Comparison of ENCODE assay signal across 8 cellular contexts in the genomic region with DNA sequence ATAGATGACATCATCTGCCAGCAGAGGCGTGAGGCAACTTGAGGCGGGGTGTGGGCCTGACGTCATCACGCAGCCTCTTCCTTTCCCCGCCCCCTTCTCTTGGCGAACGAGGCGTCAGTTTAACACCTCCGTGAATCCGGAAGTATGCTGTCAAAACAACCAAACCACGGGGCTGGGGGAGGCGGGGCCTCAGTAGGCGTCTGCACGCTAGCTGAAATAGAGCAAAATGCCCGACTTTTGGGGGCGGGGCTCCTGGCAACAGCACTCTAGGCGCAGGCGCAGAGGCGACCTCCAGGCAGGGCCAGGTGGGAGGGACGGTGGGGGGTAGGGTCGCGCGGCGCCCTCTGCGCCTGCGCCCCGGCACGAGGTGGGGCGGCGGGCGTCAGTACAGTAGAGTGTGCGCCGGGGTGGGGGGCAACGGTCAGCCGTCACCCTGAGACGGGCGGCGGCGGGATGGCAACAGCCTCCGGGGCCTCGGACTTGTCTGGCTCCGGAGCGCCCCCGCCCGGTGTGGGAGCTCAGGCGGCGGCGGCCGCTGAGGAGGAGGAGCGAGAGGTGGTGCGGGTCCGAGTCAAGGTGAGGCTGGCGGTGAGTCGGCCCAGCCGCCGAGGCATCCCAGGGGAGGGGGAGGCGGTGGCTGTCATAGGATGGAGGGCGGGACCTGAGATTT. TPM values are rescaled to one million over a fixed set of nuclear protein-coding genes. Genes with fewer than 3 reads are reported as not detected.
A peak's percentile ranks its signal among the peaks of the same experiment; 100 is the strongest.
DNase-seq lines count a peak whose midpoint lies in the region; ATAC-seq and TF ChIP-seq lines count a peak whose summit lies in the region.

A gene with protein sequence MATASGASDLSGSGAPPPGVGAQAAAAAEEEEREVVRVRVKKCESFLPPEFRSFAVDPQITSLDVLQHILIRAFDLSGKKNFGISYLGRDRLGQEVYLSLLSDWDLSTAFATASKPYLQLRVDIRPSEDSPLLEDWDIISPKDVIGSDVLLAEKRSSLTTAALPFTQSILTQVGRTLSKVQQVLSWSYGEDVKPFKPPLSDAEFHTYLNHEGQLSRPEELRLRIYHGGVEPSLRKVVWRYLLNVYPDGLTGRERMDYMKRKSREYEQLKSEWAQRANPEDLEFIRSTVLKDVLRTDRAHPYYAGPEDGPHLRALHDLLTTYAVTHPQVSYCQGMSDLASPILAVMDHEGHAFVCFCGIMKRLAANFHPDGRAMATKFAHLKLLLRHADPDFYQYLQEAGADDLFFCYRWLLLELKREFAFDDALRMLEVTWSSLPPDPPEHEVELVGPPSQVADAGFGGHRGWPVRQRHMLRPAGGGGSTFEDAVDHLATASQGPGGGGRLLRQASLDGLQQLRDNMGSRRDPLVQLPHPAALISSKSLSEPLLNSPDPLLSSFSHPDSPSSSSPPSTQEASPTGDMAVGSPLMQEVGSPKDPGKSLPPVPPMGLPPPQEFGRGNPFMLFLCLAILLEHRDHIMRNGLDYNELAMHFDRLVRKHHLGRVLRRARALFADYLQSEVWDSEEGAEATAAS (plus strand): TSS at position 370 of the 670 bp plus-strand sequence. CDS start 84 bp downstream, at position 454.

- H3K36me3 ChIP-seq in heart right ventricle (peaks cover 0 to 22% (median 0%) of the 10 kb centered on the region in 9 donors), upper lobe of right lung (peaks cover 1% of the 10 kb centered on the region)

- WGBS in heart right ventricle, 2 donors, result 0 to 1% methylated on average over 25 to 57 of the region's 58 CpGs

- H3K9me3 ChIP-seq in heart right ventricle (no peaks in the 10 kb centered on the region), upper lobe of right lung (no peaks in the 10 kb centered on the region)

- peaks cover 0 to 13% (median 6%) of the 10 kb centered on the region in 9 donors for H3K4me1 ChIP-seq in heart right ventricle
- peaks cover 7% of the 10 kb centered on the region for H3K4me1 ChIP-seq in upper lobe of right lung

- TF ChIP-seq CTCF in GM12875 (IDR thresholded peaks at IDR 0.05; ENCODE audit: borderline replicate concordance, insufficient read depth, low read depth, low read length) (peak; percentile 39), heart right ventricle (IDR thresholded peaks at IDR 0.05) (peak in 8 of 9 donors; percentile 15 to 65 (median 46)), upper lobe of right lung (IDR thresholded peaks at IDR 0.05) (peak; percentile 41)

- H3K27me3 ChIP-seq in heart right ventricle (no peaks in the 10 kb centered on the region), upper lobe of right lung (no peaks in the 10 kb centered on the region)

- DNase-seq in NCI-H146 (lab: John Stamatoyannopoulos, UW) (peak; percentile 99), amniotic stem cell (lab: John Stamatoyannopoulos, UW) (peak; percentile 75), heart right ventricle (peak; percentile 94 to 96), posterior vena cava (ENCODE audit: low spot score) (peak; percentile 99), upper lobe of right lung (peak; percentile 98)

- H3K4me3 ChIP-seq in GM12875 (ENCODE audit: low read depth, low read length) (peak within 1 kb of the TSS; percentile 63), heart right ventricle (peak within 1 kb of the TSS; percentile 35 to 79 (median 72)), upper lobe of right lung (peak within 1 kb of the TSS; percentile 66)

- ATAC-seq in HG02840 (IDR thresholded peaks at IDR 0.05; ENCODE audit: low FRiP score, unreplicated experiment), result peak; percentile 76
- ATAC-seq in heart right ventricle, result peak; percentile 92 to 97 (median 95)
- ATAC-seq in upper lobe of right lung, result peak; percentile 96

- H3K27ac ChIP-seq in heart right ventricle (peak within 1 kb of the TSS; percentile 73 to 94 (median 88)), upper lobe of right lung (peak within 1 kb of the TSS; percentile 87)

- intact Hi-C loops in T-helper 1 cell treated with Interleukin-12 subunit alpha and Interleukin-12 subunit beta and Interleukin-4 antibody, amounts not matched to agents 30 ng/mL and 1 ng/mL, for 36 hours (cut with micrococcal nuclease), result loop anchor here (1.0 to 2.0 kb wide), 14 partner anchors 18 to 1410 kb away; a partner anchor contains a TSS
- intact Hi-C loops in heart right ventricle (cut with DNase I) (no loop called here), posterior vena cava (cut with DNase I) (no loop called here), upper lobe of right lung (cut with DNase I) (no loop called here)

RNA-seq across cellular contexts. Expression of the gene that starts here (rescaled TPM):
- total RNA-seq in T-helper 1 cell treated with Interleukin-12 subunit alpha and Interleukin-12 subunit beta and Interleukin-4 antibody, amounts not matched to agents 30 ng/mL and 1 ng/mL, for 36 hours, result 20.1 and 22.4 TPM in 2 replicates
- total RNA-seq in heart right ventricle (10 to 100 TPM; 14.7 to 22.6 (median 18.7) TPM), posterior vena cava (10 to 100 TPM; 13.0 to 15.0 TPM), upper lobe of right lung (14.6 TPM)
- 10 to 100 TPM in 1 of 2 donors, 1 to 10 TPM in 1; 6.1 to 11.1 TPM for polyA plus RNA-seq in heart right ventricle

Comparison
In these comparisons a context has a peak if more than half of its experiments do, and no peak if none do; other contexts are left out.
1. Peak in every context shown above with its lines: DNase-seq, ATAC-seq, H3K4me3 ChIP-seq and H3K27ac ChIP-seq.